ENCODE assay signal across 15 cellular contexts in the genomic region with DNA sequence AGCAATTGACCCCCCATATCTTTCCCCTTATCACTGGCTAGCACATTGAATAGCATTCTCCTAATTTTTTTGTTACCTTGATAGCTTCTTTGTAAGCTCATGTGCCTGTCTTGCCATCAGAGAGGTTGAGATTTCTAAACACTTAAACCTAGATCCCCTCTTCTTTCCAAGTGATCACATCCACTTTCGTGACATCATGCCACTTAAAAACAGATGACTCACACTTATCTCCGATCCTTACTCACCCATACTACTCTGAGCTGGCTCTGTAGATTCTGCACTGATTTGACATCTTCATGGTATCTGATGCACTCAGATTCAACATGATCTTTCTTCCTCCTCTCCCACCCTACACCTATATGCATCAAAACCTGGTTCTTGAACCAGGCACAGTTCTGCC. TPM values are rescaled to one million over a fixed set of nuclear protein-coding genes. Genes with fewer than 3 reads are reported as not detected.
DNase-seq lines count a peak whose midpoint lies in the region; ATAC-seq and TF ChIP-seq lines count a peak whose summit lies in the region.
"Had no signal": no experiment of that assay in that cellular context is flagged by ENCODE, and none has a peak within 500 bp of the region (broad histone marks: within the 10 kb centered on the region; RNA-seq: fewer than 3 reads in every experiment).

No MANE protein-coding gene starts in this region.

- H3K79me2 ChIP-seq in mesendoderm (ENCODE audit: control insufficient read depth, insufficient read depth, low read length) = no peaks in the 10 kb centered on the region

- H3K79me1 ChIP-seq in mesendoderm (ENCODE audit: low read length) = no peaks in the 10 kb centered on the region

- no peak overlapping the region for H4K5ac ChIP-seq in mesendoderm (ENCODE audit: low read length)

- H3K27me3 ChIP-seq in mesendoderm (ENCODE audit: insufficient read depth, low read length, poor library complexity) (no peaks in the 10 kb centered on the region), prostate gland (replicated peaks; ENCODE audit: insufficient read depth) (no peaks in the 10 kb centered on the region)
- H3K27me3 ChIP-seq: adrenal gland, SJCRH30, thyroid gland had no signal

- no peaks in the 10 kb centered on the region for H3K9me3 ChIP-seq in prostate gland
- H3K9me3 ChIP-seq: adrenal gland, SJCRH30, thyroid gland had no signal

- H3K4ac ChIP-seq in mesendoderm (ENCODE audit: low read depth, low read length) = no peak overlapping the region

- DNase-seq in DMS53 treated with DMSO at 0.1 percent for 48 hours (lab: John Stamatoyannopoulos, UW; ENCODE audit: unreplicated experiment) = peak; percentile 42
- DNase-seq in HS-27A (ENCODE audit: low read depth) = peak; percentile 12
- DNase-seq in astrocyte of the spinal cord (ENCODE audit: low read depth, low spot score) = peak; percentile 46
- DNase-seq in mesendoderm = peak; percentile 19
- DNase-seq in prostate gland (ENCODE audit: low spot score) = no peak
- DNase-seq in NCI-H2227 treated with DMSO at 0.1 percent for 48 hours (lab: John Stamatoyannopoulos, UW) = no peak
- DNase-seq: adrenal gland, NCI-H1092, NCI-H526, SJCRH30, thyroid gland had no signal

- no peak overlapping the region for H3K23ac ChIP-seq in mesendoderm (ENCODE audit: low read length)

- no peak overlapping the region for H2BK120ac ChIP-seq in mesendoderm (ENCODE audit: low read depth, low read length)

- H3K4me3 ChIP-seq in astrocyte of the spinal cord (ENCODE audit: low read depth, low read length) = no peak overlapping the region
- no peak overlapping the region for H3K4me3 ChIP-seq in mesendoderm (ENCODE audit: low read length)
- no peak overlapping the region for H3K4me3 ChIP-seq in prostate gland
- H3K4me3 ChIP-seq: adrenal gland, SJCRH30, smooth muscle cell, thyroid gland had no signal

- in situ Hi-C loops in astrocyte of the spinal cord (cut with HindIII; ENCODE audit: low sequenced_read_pairs) = no loop called here

- H3K27ac ChIP-seq in mesendoderm (ENCODE audit: low read depth, low read length) = no peak overlapping the region
- no peak overlapping the region for H3K27ac ChIP-seq in prostate gland
- H3K27ac ChIP-seq: adrenal gland, SJCRH30, thyroid gland had no signal

- no peak overlapping the region for H2AK5ac ChIP-seq in mesendoderm (ENCODE audit: low read length)

- no peak overlapping the region for H3K4me2 ChIP-seq in mesendoderm (ENCODE audit: low read length)
- H3K4me2 ChIP-seq: smooth muscle cell had no signal

- H3K56ac ChIP-seq in mesendoderm (ENCODE audit: low read length) = no peak overlapping the region

- no peak overlapping the region for H3K18ac ChIP-seq in mesendoderm (ENCODE audit: low read length)

- no peak overlapping the region for H4K8ac ChIP-seq in mesendoderm (ENCODE audit: low read depth, low read length)

- H3K36me3 ChIP-seq in mesendoderm (ENCODE audit: control insufficient read depth, insufficient read depth, low read length) (no peaks in the 10 kb centered on the region), prostate gland (no peaks in the 10 kb centered on the region)
- H3K36me3 ChIP-seq: adrenal gland, SJCRH30, thyroid gland had no signal

- intact Hi-C loops in prostate gland (cut with DNase I) = no loop called here

- H3K4me1 ChIP-seq in mesendoderm (ENCODE audit: control insufficient read depth, low read depth, low read length) = no peaks in the 10 kb centered on the region
- H3K4me1 ChIP-seq in prostate gland (replicated peaks) = no peaks in the 10 kb centered on the region
- H3K4me1 ChIP-seq: adrenal gland, SJCRH30, thyroid gland had no signal

- ATAC-seq in HG03565 (IDR thresholded peaks at IDR 0.05; ENCODE audit: unreplicated experiment) = no peak
- ATAC-seq in GM19035 (IDR thresholded peaks at IDR 0.05; ENCODE audit: unreplicated experiment) = no peak
- ATAC-seq: left lobe of liver had no signal

- no CpG with 5 or more reads among the region's 2 CpGs for WGBS in mesendoderm (ENCODE audit: extremely low coverage, insufficient coverage, low lambda C conversion rate)
- 90% methylated on average over 2 of the region's 2 CpGs for WGBS in prostate gland

- H2BK15ac ChIP-seq in mesendoderm (replicated peaks; ENCODE audit: low read depth) = no peak overlapping the region

- no peak overlapping the region for H2BK5ac ChIP-seq in mesendoderm (ENCODE audit: low read length)

- TF ChIP-seq POLR2A in prostate gland (IDR thresholded peaks at IDR 0.05) = no peak

- H3K9ac ChIP-seq in mesendoderm (ENCODE audit: low read length) = no peak overlapping the region

- no peak for TF ChIP-seq CTCF in astrocyte of the spinal cord (IDR thresholded peaks at IDR 0.05; ENCODE audit: low read depth, low read length)
- TF ChIP-seq CTCF in prostate gland (IDR thresholded peaks at IDR 0.05) = no peak

RNA-seq across cellular contexts. Expression of a gene that starts 10.5 kb away (rescaled TPM):
- polyA plus RNA-seq in mesendoderm (2013, experiment 1 of 2) = 0.83 TPM
- 0.85 TPM for polyA plus RNA-seq in mesendoderm (2013, experiment 2 of 2)
- total RNA-seq in prostate gland = 1 to 10 TPM in 1 of 2 donors, under 1 TPM in 1; 0.09 to 5.3 TPM

RNA-seq across cellular contexts. Expression of a gene that starts 10.8 kb away (rescaled TPM):
- 5.3 TPM for polyA plus RNA-seq in mesendoderm (2013, experiment 1 of 2)
- 5.2 TPM for polyA plus RNA-seq in mesendoderm (2013, experiment 2 of 2)
- 10 to 100 TPM; 14.0 to 37.1 TPM for total RNA-seq in prostate gland

Comparison
In these comparisons a context has a peak if more than half of its experiments do, and no peak if none do; other contexts are left out.
1. DNase-seq: peak in DMS53 treated with DMSO at 0.1 percent for 48 hours (single experiment), HS-27A (single experiment), astrocyte of the spinal cord (single experiment) and mesendoderm (single experiment); none in prostate gland (single experiment) and NCI-H2227 treated with DMSO at 0.1 percent for 48 hours (single experiment).